16 cellular contexts compared by ENCODE assay signal in the genomic region with DNA sequence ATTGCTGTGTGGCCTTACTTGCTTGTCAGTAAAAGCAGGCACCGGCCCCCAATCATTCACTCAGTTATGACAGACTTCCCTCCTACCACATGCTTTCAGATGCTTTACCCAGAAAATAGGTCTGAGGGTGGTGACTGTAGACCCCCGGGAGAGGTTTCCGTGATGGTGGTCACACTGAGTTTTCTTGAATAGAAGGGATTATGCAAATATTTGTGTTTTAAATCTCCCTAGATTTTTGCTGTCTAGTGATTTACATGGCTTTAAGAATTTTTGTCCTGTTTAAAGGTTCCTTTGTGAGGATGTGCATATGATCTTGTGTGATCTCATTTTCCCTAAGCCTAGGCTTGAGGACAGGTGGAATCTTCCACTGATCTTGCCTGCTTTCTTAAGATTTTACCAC.
"Had no signal": no experiment of that assay in that cellular context is flagged by ENCODE, and none has a peak within 500 bp of the region (broad histone marks: within the 10 kb centered on the region; RNA-seq: fewer than 3 reads in every experiment).

No MANE protein-coding gene starts in this region.

- H3K4me3 ChIP-seq: cardiac muscle cell, colonic mucosa, lung, upper lobe of right lung had no signal

- DNase-seq: activated CD4-positive, alpha-beta T cell treated with anti-CD3 and anti-CD28 coated beads for 36 hours; activated CD8-positive, alpha-beta memory T cell treated with anti-CD3 and anti-CD28 coated beads, Interleukin-2, amount 50 U/mL, for 4 hours; activated CD8-positive, alpha-beta T cell treated with anti-CD3 and anti-CD28 coated beads for 36 hours; activated gamma-delta T cell treated with Interleukin-2 at 50 U/mL for 16 hours; activated T-cell treated with anti-CD3 and anti-CD28 coated beads, Interleukin-2, amount 50 U/mL, for 72 hours; colonic mucosa; effector CD4-positive, alpha-beta T cell; glutamatergic neuron; left cardiac atrium; midbrain; naive B cell; T1000; upper lobe of right lung had no signal

- H3K4me3 Mint-ChIP-seq: activated CD4-positive, alpha-beta T cell treated with anti-CD3 and anti-CD28 coated beads for 36 hours; activated CD8-positive, alpha-beta T cell treated with anti-CD3 and anti-CD28 coated beads for 36 hours; activated T-cell treated with anti-CD3 and anti-CD28 coated beads, Interleukin-2, amount 50 U/mL, for 72 hours; naive B cell; stimulated activated memory B cell treated with anti-CD40 and anti-IgM and Interleukin-4, amounts not matched to agents 10 μg/mL and 1 μg/mL and 100 μg/mL, for 72 hours had no signal

- H3K27ac ChIP-seq: cardiac muscle cell, colonic mucosa, upper lobe of right lung had no signal

- ATAC-seq: activated CD4-positive, alpha-beta T cell treated with anti-CD3 and anti-CD28 coated beads for 36 hours; activated CD8-positive, alpha-beta T cell treated with anti-CD3 and anti-CD28 coated beads for 36 hours; activated T-cell treated with anti-CD3 and anti-CD28 coated beads, Interleukin-2, amount 50 U/mL, for 72 hours; left cardiac atrium; stimulated activated memory B cell treated with anti-CD40 and anti-IgM and Interleukin-4, amounts not matched to agents 10 μg/mL and 1 μg/mL and 100 μg/mL, for 72 hours; upper lobe of right lung had no signal

- H3K36me3 ChIP-seq: colonic mucosa, upper lobe of right lung had no signal

- H3K27ac Mint-ChIP-seq: activated CD4-positive, alpha-beta T cell treated with anti-CD3 and anti-CD28 coated beads for 36 hours; activated CD8-positive, alpha-beta T cell treated with anti-CD3 and anti-CD28 coated beads for 36 hours; stimulated activated memory B cell treated with anti-CD40 and anti-IgM and Interleukin-4, amounts not matched to agents 10 μg/mL and 1 μg/mL and 100 μg/mL, for 72 hours had no signal

- H3K27me3 Mint-ChIP-seq: activated CD4-positive, alpha-beta T cell treated with anti-CD3 and anti-CD28 coated beads for 36 hours; activated CD8-positive, alpha-beta T cell treated with anti-CD3 and anti-CD28 coated beads for 36 hours; stimulated activated memory B cell treated with anti-CD40 and anti-IgM and Interleukin-4, amounts not matched to agents 10 μg/mL and 1 μg/mL and 100 μg/mL, for 72 hours had no signal

- H3K9me3 Mint-ChIP-seq: activated CD8-positive, alpha-beta T cell treated with anti-CD3 and anti-CD28 coated beads for 36 hours; activated T-cell treated with anti-CD3 and anti-CD28 coated beads, Interleukin-2, amount 50 U/mL, for 72 hours; naive B cell; stimulated activated memory B cell treated with anti-CD40 and anti-IgM and Interleukin-4, amounts not matched to agents 10 μg/mL and 1 μg/mL and 100 μg/mL, for 72 hours had no signal

- H3K27me3 ChIP-seq: cardiac muscle cell, colonic mucosa, upper lobe of right lung had no signal

- H3K9me3 ChIP-seq: colonic mucosa, upper lobe of right lung had no signal

- H3K4me1 Mint-ChIP-seq: activated CD4-positive, alpha-beta T cell treated with anti-CD3 and anti-CD28 coated beads for 36 hours had no signal
